17 cellular contexts compared by ENCODE assay signal in the genomic region with DNA sequence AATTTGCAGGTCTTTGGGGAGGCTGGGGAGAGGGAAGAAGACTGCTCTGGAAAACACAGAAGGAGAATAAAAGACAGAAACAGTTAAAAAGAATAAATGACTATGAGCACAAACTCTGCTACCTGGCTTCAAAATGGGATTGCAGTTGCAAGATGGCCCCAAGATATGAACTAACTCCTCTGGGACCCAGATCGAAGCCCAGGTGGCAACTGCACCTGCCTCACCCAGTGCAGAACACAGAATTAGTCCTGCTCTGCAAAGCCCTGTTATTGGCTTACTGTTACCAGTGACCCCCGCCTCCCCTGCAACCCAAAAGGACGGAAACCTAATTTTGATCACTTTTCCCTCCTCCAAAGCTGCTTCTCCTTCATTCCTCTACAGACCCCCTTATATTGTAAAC. TPM values are rescaled to one million over a fixed set of nuclear protein-coding genes. Genes with fewer than 3 reads are reported as not detected.
DNase-seq lines count a peak whose midpoint lies in the region; ATAC-seq and TF ChIP-seq lines count a peak whose summit lies in the region.
"Had no signal": no experiment of that assay in that cellular context is flagged by ENCODE, and none has a peak within 500 bp of the region (broad histone marks: within the 10 kb centered on the region; RNA-seq: fewer than 3 reads in every experiment).

No MANE protein-coding gene starts in this region.

- H3K4me1 Mint-ChIP-seq in activated CD4-positive, alpha-beta memory T cell treated with anti-CD3 and anti-CD28 coated beads, Interleukin-2, amount 10 ng/mL, durations not matched to agents 7 days and 5 days, result peaks cover 60% of the 10 kb centered on the region
- H3K4me1 Mint-ChIP-seq in naive thymus-derived CD4-positive, alpha-beta T cell, result peaks cover 20 to 59% (median 41%) of the 10 kb centered on the region in 7 donors

- POLR2A ChIA-PET in activated CD4-positive, alpha-beta memory T cell treated with anti-CD3 and anti-CD28 coated beads, Interleukin-2, amount 10 ng/mL, durations not matched to agents 7 days and 5 days (lab: Charles Lee), result no interaction called here
- POLR2A ChIA-PET in naive thymus-derived CD4-positive, alpha-beta T cell (lab: Charles Lee), result no interaction called here

- H3K27ac Mint-ChIP-seq in activated CD4-positive, alpha-beta memory T cell treated with anti-CD3 and anti-CD28 coated beads, Interleukin-2, amount 10 ng/mL, durations not matched to agents 7 days and 5 days, result peak overlapping the region; percentile 58
- H3K27ac Mint-ChIP-seq in naive thymus-derived CD4-positive, alpha-beta T cell, result peak overlapping the region in 7 of 9 donors; percentile 18 to 78 (median 55)
- H3K27ac Mint-ChIP-seq: H9 had no signal

- H3K9ac ChIP-seq in DND-41 (ENCODE audit: low read depth, low read length) (peak overlapping the region; percentile 17; the same call in 1 of the 2 replicates), Karpas-422 (ENCODE audit: low read length) (peak overlapping the region; percentile 64)

- H3K27me3 ChIP-seq in DND-41 (ENCODE audit: insufficient read depth, low read length, poor library complexity) (no peaks in the 10 kb centered on the region), Karpas-422 (ENCODE audit: low read length) (no peaks in the 10 kb centered on the region)
- H3K27me3 ChIP-seq in naive thymus-derived CD4-positive, alpha-beta T cell (ENCODE audit: control insufficient read depth in 2 of 2, insufficient read depth in 2 of 2, low read length in 2 of 2), result no peaks in the 10 kb centered on the region
- H3K27me3 ChIP-seq: hepatocyte, tibial artery had no signal

- H3K9me2 ChIP-seq in Karpas-422 (replicated peaks; ENCODE audit: insufficient read depth, low read length), result no peaks in the 10 kb centered on the region

- H3K27ac ChIP-seq in DND-41 (ENCODE audit: low read length) (peak overlapping the region; percentile 67), Karpas-422 (ENCODE audit: low read length) (peak overlapping the region; percentile 82)
- no peak overlapping the region for H3K27ac ChIP-seq in naive thymus-derived CD4-positive, alpha-beta T cell (ENCODE audit: low read depth, low read length)
- H3K27ac ChIP-seq: hepatocyte, lower lobe of right lung, tibial artery had no signal

- H3K4me1 ChIP-seq in DND-41 (ENCODE audit: insufficient read depth, low read length) (peaks cover 60% of the 10 kb centered on the region), Karpas-422 (ENCODE audit: low read length) (peaks cover 100% of the 10 kb centered on the region)
- H3K4me1 ChIP-seq in naive thymus-derived CD4-positive, alpha-beta T cell (ENCODE audit: control insufficient read depth in 2 of 2, insufficient read depth in 2 of 2, low read length in 2 of 2), result peaks cover 3 to 19% of the 10 kb centered on the region in 2 donors

- H3K4me3 Mint-ChIP-seq in activated CD4-positive, alpha-beta memory T cell treated with anti-CD3 and anti-CD28 coated beads, Interleukin-2, amount 10 ng/mL, durations not matched to agents 7 days and 5 days, result no peak overlapping the region
- peak overlapping the region in 5 of 10 donors; percentile 46 to 66 (median 60) for H3K4me3 Mint-ChIP-seq in naive thymus-derived CD4-positive, alpha-beta T cell
- H3K4me3 Mint-ChIP-seq: H9 had no signal

- H2AFZ ChIP-seq in DND-41 (ENCODE audit: low read depth, low read length) (no peak overlapping the region), Karpas-422 (ENCODE audit: low read length) (no peak overlapping the region)
- H2AFZ ChIP-seq: hepatocyte had no signal

- TF ChIP-seq CTCF in DND-41 (IDR thresholded peaks at IDR 0.05; ENCODE audit: borderline replicate concordance, extremely low read depth, low read length, poor library complexity, severe bottlenecking), result no peak

- H3K9me3 ChIP-seq in DND-41 (ENCODE audit: insufficient read depth, low read length, severe bottlenecking), result no peaks in the 10 kb centered on the region
- no peaks in the 10 kb centered on the region; the same call in 1 of the 2 replicates for H3K9me3 ChIP-seq in Karpas-422 (ENCODE audit: low read length)
- H3K9me3 ChIP-seq in naive thymus-derived CD4-positive, alpha-beta T cell (ENCODE audit: control insufficient read depth in 2 of 3, low read length in 3 of 3), result no peaks in the 10 kb centered on the region
- H3K9me3 ChIP-seq: lower lobe of right lung, tibial artery had no signal

- no peaks in the 10 kb centered on the region for H3K36me3 ChIP-seq in DND-41 (ENCODE audit: insufficient read depth, low read length)
- no peaks in the 10 kb centered on the region for H3K36me3 ChIP-seq in Karpas-422 (ENCODE audit: insufficient read depth, low read length)
- no peaks in the 10 kb centered on the region for H3K36me3 ChIP-seq in naive thymus-derived CD4-positive, alpha-beta T cell (ENCODE audit: control insufficient read depth in 2 of 3, insufficient read depth in 3 of 3, low read length in 3 of 3)
- H3K36me3 ChIP-seq: lower lobe of right lung, tibial artery had no signal

- no peaks in the 10 kb centered on the region for H3K36me3 Mint-ChIP-seq in activated CD4-positive, alpha-beta memory T cell treated with anti-CD3 and anti-CD28 coated beads, Interleukin-2, amount 10 ng/mL, durations not matched to agents 7 days and 5 days (ENCODE audit: low read depth)
- H3K36me3 Mint-ChIP-seq in naive thymus-derived CD4-positive, alpha-beta T cell, result peaks cover 0 to 2% (median 0%) of the 10 kb centered on the region in 5 donors

- peak; percentile 27; the same call in 2 of the 3 replicates for ATAC-seq in DND-41 (ENCODE audit: insufficient read depth, low read depth)
- no peak for ATAC-seq in naive thymus-derived CD4-positive, alpha-beta T cell
- no peak for ATAC-seq in HG03378 (IDR thresholded peaks at IDR 0.05; ENCODE audit: unreplicated experiment)
- ATAC-seq: lower lobe of right lung, right cardiac atrium had no signal

- H4K20me1 ChIP-seq in DND-41 (ENCODE audit: insufficient read depth, low read length) (no peaks in the 10 kb centered on the region), Karpas-422 (ENCODE audit: insufficient read depth, low read depth, low read length) (no peaks in the 10 kb centered on the region)

- H3K4me3 ChIP-seq in DND-41 (ENCODE audit: low read depth in 1 of 2, low read length in 2 of 2), result no peak overlapping the region
- peak overlapping the region; percentile 29 for H3K4me3 ChIP-seq in Karpas-422 (ENCODE audit: low read length)
- H3K4me3 ChIP-seq in naive thymus-derived CD4-positive, alpha-beta T cell (ENCODE audit: low read length), result no peak overlapping the region
- H3K4me3 ChIP-seq: hepatocyte, lower lobe of right lung, tibial artery had no signal

- intact Hi-C loops in naive thymus-derived CD4-positive, alpha-beta T cell (cut with micrococcal nuclease), result loop anchor here (2.0 to 5.0 kb wide), 2 partner anchors 32 to 38 kb away; partner anchors contain the start of gene POU2AF1 (in 2 of the 2)

- H3K9me3 Mint-ChIP-seq in activated CD4-positive, alpha-beta memory T cell treated with anti-CD3 and anti-CD28 coated beads, Interleukin-2, amount 10 ng/mL, durations not matched to agents 7 days and 5 days, result no peaks in the 10 kb centered on the region
- H3K9me3 Mint-ChIP-seq in naive thymus-derived CD4-positive, alpha-beta T cell, result peaks cover 0 to 5% (median 0%) of the 10 kb centered on the region in 11 donors
- H3K9me3 Mint-ChIP-seq: H9 had no signal

- DNase-seq in DND-41, result no peak
- DNase-seq in Karpas-422, result peak; percentile 100
- no peak for DNase-seq in activated CD4-positive, alpha-beta memory T cell treated with anti-CD3 and anti-CD28 coated beads, Interleukin-2, amount 10 ng/mL, durations not matched to agents 7 days and 5 days
- no peak for DNase-seq in naive thymus-derived CD4-positive, alpha-beta T cell
- DNase-seq in NCI-H187 treated with DMSO at 0.1 percent for 48 hours (lab: John Stamatoyannopoulos, UW), result no peak
- DNase-seq in HuH-7 (ENCODE audit: low spot score), result no peak
- DNase-seq: COR-L47, cortex of kidney, H9, lower lobe of right lung, NCI-H2029, NCI-H510A, right cardiac atrium, Right ventricle myocardium superior, tibial artery had no signal

- CTCF ChIA-PET in activated CD4-positive, alpha-beta memory T cell treated with anti-CD3 and anti-CD28 coated beads, Interleukin-2, amount 10 ng/mL, durations not matched to agents 7 days and 5 days (lab: Charles Lee), result interaction anchor here (1.1 to 4.6 kb wide), 4 partner anchors 9 to 132 kb away, joined by 3 to 19 read pairs (median 5); no protein-coding TSS in a partner anchor
- CTCF ChIA-PET in naive thymus-derived CD4-positive, alpha-beta T cell (lab: Charles Lee), result no interaction called here

- H3K27me3 Mint-ChIP-seq in activated CD4-positive, alpha-beta memory T cell treated with anti-CD3 and anti-CD28 coated beads, Interleukin-2, amount 10 ng/mL, durations not matched to agents 7 days and 5 days, result no peaks in the 10 kb centered on the region
- H3K27me3 Mint-ChIP-seq in naive thymus-derived CD4-positive, alpha-beta T cell, result no peaks in the 10 kb centered on the region

- H3K79me2 ChIP-seq in DND-41 (ENCODE audit: insufficient read depth, low read length), result no peaks in the 10 kb centered on the region
- no peaks in the 10 kb centered on the region for H3K79me2 ChIP-seq in Karpas-422 (ENCODE audit: low read length)
- H3K79me2 ChIP-seq: hepatocyte had no signal

- H3K4me2 ChIP-seq in DND-41 (ENCODE audit: insufficient read depth, low read length) (peak overlapping the region; percentile 45), Karpas-422 (ENCODE audit: low read depth, low read length, poor library complexity, severe bottlenecking) (peak overlapping the region; percentile 61)
- H3K4me2 ChIP-seq: hepatocyte had no signal

RNA-seq across cellular contexts. Expression of gene POU2AF1, which starts 35.9 kb away (rescaled TPM):
- total RNA-seq in Karpas-422 (2014; rRNA removed; shearing (Covaris generic); ENCODE audit: low replicate concordance), result 803 and 894 TPM in 2 replicates
- total RNA-seq in activated CD4-positive, alpha-beta memory T cell treated with anti-CD3 and anti-CD28 coated beads, Interleukin-2, amount 10 ng/mL, durations not matched to agents 7 days and 5 days, result 1 to 10 TPM; 7.7 to 7.8 TPM
- total RNA-seq in naive thymus-derived CD4-positive, alpha-beta T cell, result 10 to 100 TPM in 1 of 5 experiments, 1 to 10 TPM in 3, under 1 TPM in 1; 0.57 to 11.3 (median 4.9) TPM
- under 1 TPM; 0.45 to 0.53 TPM for polyA plus RNA-seq in naive thymus-derived CD4-positive, alpha-beta T cell
- total RNA-seq: H9 had no signal
- polyA plus RNA-seq: right cardiac atrium had no signal

Comparison
In these comparisons a context has a peak if more than half of its experiments do, and no peak if none do; other contexts are left out.
1. RNA of gene POU2AF1, which starts 35.9 kb away (total RNA-seq): 803 to 894 TPM in Karpas-422; 7.7 to 7.8 TPM in activated CD4-positive, alpha-beta memory T cell treated with anti-CD3 and anti-CD28 coated beads, Interleukin-2, amount 10 ng/mL, durations not matched to agents 7 days and 5 days and 0.57 to 11.3 TPM in naive thymus-derived CD4-positive, alpha-beta T cell; every median in the first group is over 10 times any median in the second.